ENCODE assay signal across 22 cellular contexts in the genomic region with DNA sequence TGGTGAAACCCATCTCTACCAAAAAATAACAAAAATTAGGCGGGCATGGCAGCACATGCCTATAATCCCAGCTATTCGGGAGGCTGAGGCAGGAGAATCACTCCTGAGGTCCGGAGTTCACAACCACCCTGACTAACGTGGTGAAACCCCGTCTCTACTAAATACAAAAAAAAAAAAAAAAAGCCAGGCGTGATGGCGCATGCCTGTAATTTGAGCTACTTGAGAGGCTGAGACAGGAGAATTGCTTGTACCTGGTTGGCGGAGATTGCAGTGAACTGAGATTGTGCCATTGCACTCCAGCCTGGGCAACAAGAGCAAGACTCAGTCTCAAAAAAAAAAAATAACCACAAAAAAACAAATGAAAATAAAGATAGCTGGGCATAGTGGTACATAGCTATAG.
"Had no signal": no experiment of that assay in that cellular context is flagged by ENCODE, and none has a peak within 500 bp of the region (broad histone marks: within the 10 kb centered on the region; RNA-seq: fewer than 3 reads in every experiment).

No MANE protein-coding gene starts in this region.

- H3K36me3 ChIP-seq: colonic mucosa, gastrocnemius medialis, left ventricle myocardium inferior, neutrophil, right lobe of liver, transverse colon had no signal

- H3K4me1 ChIP-seq: colonic mucosa, gastrocnemius medialis, left ventricle myocardium inferior, right lobe of liver, testis, transverse colon had no signal

- H2AFZ ChIP-seq: hepatocyte had no signal

- H3K27ac ChIP-seq: colonic mucosa, gastrocnemius medialis, hepatocyte, left ventricle myocardium inferior, neutrophil, right lobe of liver, testis, transverse colon had no signal

- DNase-seq: activated CD4-positive, alpha-beta T cell treated with anti-CD3 and anti-CD28 coated beads for 36 hours; activated CD4-positive, CD25-positive, alpha-beta regulatory T cell; activated CD8-positive, alpha-beta memory T cell treated with anti-CD3 and anti-CD28 coated beads, Interleukin-2, amount 10 ng/mL, durations not matched to agents 7 days and 5 days; activated CD8-positive, alpha-beta T cell treated with anti-CD3 and anti-CD28 coated beads, Interleukin-2, amount 10 ng/mL, durations not matched to agents 7 days and 5 days; activated naive CD8-positive, alpha-beta T cell treated with anti-CD3 and anti-CD28 coated beads, Interleukin-2, amount 50 U/mL, for 24 hours; activated T-cell treated with anti-CD3 and anti-CD28 coated beads, Interleukin-2, amount 50 U/mL, for 48 hours; amygdala; colonic mucosa; effector CD8-positive, alpha-beta T cell; gastrocnemius medialis; islet precursor cell; left ventricle myocardium inferior; naive B cell; nephron progenitor cell; right lobe of liver; stimulated activated CD4-positive, alpha-beta T cell treated with anti-CD3 and anti-CD28 coated beads, Interleukin-2, amount 100 ng/mL, for 48 hours; stimulated activated naive CD8-positive, alpha-beta T cell treated with anti-CD3 and anti-CD28 coated beads, Interleukin-15, Interleukin-2, amounts not matched to agents 100 U/mL and 50 U/mL, for 24 hours; testis; transverse colon had no signal

- H3K27me3 ChIP-seq: colonic mucosa, gastrocnemius medialis, hepatocyte, neutrophil, right lobe of liver, testis, transverse colon had no signal

- H3K4me2 ChIP-seq: hepatocyte had no signal

- H3K4me3 ChIP-seq: colonic mucosa, gastrocnemius medialis, hepatocyte, left ventricle myocardium inferior, lung, right lobe of liver, testis, transverse colon had no signal

- ATAC-seq: activated CD4-positive, alpha-beta T cell treated with anti-CD3 and anti-CD28 coated beads for 36 hours; activated CD8-positive, alpha-beta memory T cell treated with anti-CD3 and anti-CD28 coated beads, Interleukin-2, amount 10 ng/mL, durations not matched to agents 7 days and 5 days; activated CD8-positive, alpha-beta T cell treated with anti-CD3 and anti-CD28 coated beads, Interleukin-2, amount 10 ng/mL, durations not matched to agents 7 days and 5 days; activated naive CD8-positive, alpha-beta T cell treated with anti-CD3 and anti-CD28 coated beads, Interleukin-2, amount 50 U/mL, for 24 hours; gastrocnemius medialis; right lobe of liver; stimulated activated naive CD8-positive, alpha-beta T cell treated with anti-CD3 and anti-CD28 coated beads, Interleukin-15, Interleukin-2, amounts not matched to agents 100 U/mL and 50 U/mL, for 24 hours had no signal

- H3K9me3 ChIP-seq: colonic mucosa, gastrocnemius medialis, left ventricle myocardium inferior, neutrophil, right lobe of liver, testis, transverse colon had no signal

- H3K79me2 ChIP-seq: hepatocyte had no signal
